ENCODE assay signal across 25 cellular contexts in genomic region chr22:19244600-19245352, GRCh38.
"Had no signal": no experiment of that assay in that cellular context is flagged by ENCODE, and none has a peak within 500 bp of the region (broad histone marks: within the 10 kb centered on the region; RNA-seq: fewer than 3 reads in every experiment).

No MANE protein-coding gene starts in this region.

- H3K27me3 ChIP-seq: adrenal gland, cardiac muscle cell, esophagus muscularis mucosa, heart right ventricle, right lobe of liver, tibial nerve had no signal

- H3K4me1 ChIP-seq: adrenal gland, esophagus muscularis mucosa, right lobe of liver, tibial nerve had no signal

- H3K36me3 Mint-ChIP-seq: activated naive CD4-positive, alpha-beta T cell treated with anti-CD3 and anti-CD28 coated beads, Interleukin-2, amount 50 U/mL, for 72 hours; immature natural killer cell had no signal

- H3K4me3 Mint-ChIP-seq: immature natural killer cell; nephron; stimulated activated naive CD8-positive, alpha-beta T cell treated with anti-CD3 and anti-CD28 coated beads, Interleukin-15, Interleukin-2, amounts not matched to agents 100 ng/mL and 50 ng/mL, for 24 hours had no signal

- H3K27ac Mint-ChIP-seq: activated naive CD4-positive, alpha-beta T cell treated with anti-CD3 and anti-CD28 coated beads, Interleukin-2, amount 50 U/mL, for 72 hours; nephron; stimulated activated naive CD8-positive, alpha-beta T cell treated with anti-CD3 and anti-CD28 coated beads, Interleukin-15, Interleukin-2, amounts not matched to agents 100 ng/mL and 50 ng/mL, for 24 hours had no signal

- H3K4me3 ChIP-seq: adrenal gland, cardiac muscle cell, esophagus muscularis mucosa, heart right ventricle, left ventricle myocardium inferior, right lobe of liver, tibial nerve had no signal

- H3K27me3 Mint-ChIP-seq: stimulated activated naive CD8-positive, alpha-beta T cell treated with anti-CD3 and anti-CD28 coated beads, Interleukin-15, Interleukin-2, amounts not matched to agents 100 ng/mL and 50 ng/mL, for 24 hours had no signal

- H3K9me3 Mint-ChIP-seq: activated naive CD4-positive, alpha-beta T cell treated with anti-CD3 and anti-CD28 coated beads, Interleukin-2, amount 50 U/mL, for 72 hours; immature natural killer cell; nephron; stimulated activated naive CD8-positive, alpha-beta T cell treated with anti-CD3 and anti-CD28 coated beads, Interleukin-15, Interleukin-2, amounts not matched to agents 100 ng/mL and 50 ng/mL, for 24 hours had no signal

- H3K9me3 ChIP-seq: adrenal gland, esophagus muscularis mucosa, heart right ventricle, left ventricle myocardium inferior, right lobe of liver, tibial nerve had no signal

- ATAC-seq: activated naive CD4-positive, alpha-beta T cell treated with anti-CD3 and anti-CD28 coated beads, Interleukin-2, amount 50 U/mL, for 72 hours; heart right ventricle; right lobe of liver had no signal

- FAIRE-seq: endothelial cell of umbilical vein, small intestine had no signal

- H3K27ac ChIP-seq: adrenal gland, cardiac muscle cell, esophagus muscularis mucosa, heart right ventricle, left ventricle myocardium inferior, right lobe of liver, tibial nerve had no signal

- DNase-seq: activated CD4-positive, alpha-beta T cell treated with anti-CD3 and anti-CD28 coated beads, Interleukin-2, amount 50 U/mL, for 1 hour; activated CD4-positive, CD25-positive, alpha-beta regulatory T cell; activated CD8-positive, alpha-beta memory T cell treated with anti-CD3 and anti-CD28 coated beads for 24 hours; activated gamma-delta T cell treated with Interleukin-2 at 50 U/mL for 16 hours; adrenal gland; dermis blood vessel endothelial cell; effector memory CD4-positive, alpha-beta T cell; heart right ventricle; immature natural killer cell; kidney glomerular epithelial cell; left ventricle myocardium inferior; mammary epithelial cell; midbrain; occipital lobe; right lobe of liver; small intestine; stimulated activated CD4-positive, alpha-beta T cell treated with anti-CD3 and anti-CD28 coated beads, Interleukin-15, amount 100 ng/mL, for 24 hours; stimulated activated CD4-positive, alpha-beta T cell treated with anti-CD3 and anti-CD28 coated beads, Interleukin-2, amount 100 ng/mL, for 48 hours had no signal

- H3K36me3 ChIP-seq: adrenal gland, cardiac muscle cell, right lobe of liver had no signal

- H3K4me1 Mint-ChIP-seq: immature natural killer cell, nephron had no signal
